1 cellular context compared by ENCODE assay signal in the genomic region with DNA sequence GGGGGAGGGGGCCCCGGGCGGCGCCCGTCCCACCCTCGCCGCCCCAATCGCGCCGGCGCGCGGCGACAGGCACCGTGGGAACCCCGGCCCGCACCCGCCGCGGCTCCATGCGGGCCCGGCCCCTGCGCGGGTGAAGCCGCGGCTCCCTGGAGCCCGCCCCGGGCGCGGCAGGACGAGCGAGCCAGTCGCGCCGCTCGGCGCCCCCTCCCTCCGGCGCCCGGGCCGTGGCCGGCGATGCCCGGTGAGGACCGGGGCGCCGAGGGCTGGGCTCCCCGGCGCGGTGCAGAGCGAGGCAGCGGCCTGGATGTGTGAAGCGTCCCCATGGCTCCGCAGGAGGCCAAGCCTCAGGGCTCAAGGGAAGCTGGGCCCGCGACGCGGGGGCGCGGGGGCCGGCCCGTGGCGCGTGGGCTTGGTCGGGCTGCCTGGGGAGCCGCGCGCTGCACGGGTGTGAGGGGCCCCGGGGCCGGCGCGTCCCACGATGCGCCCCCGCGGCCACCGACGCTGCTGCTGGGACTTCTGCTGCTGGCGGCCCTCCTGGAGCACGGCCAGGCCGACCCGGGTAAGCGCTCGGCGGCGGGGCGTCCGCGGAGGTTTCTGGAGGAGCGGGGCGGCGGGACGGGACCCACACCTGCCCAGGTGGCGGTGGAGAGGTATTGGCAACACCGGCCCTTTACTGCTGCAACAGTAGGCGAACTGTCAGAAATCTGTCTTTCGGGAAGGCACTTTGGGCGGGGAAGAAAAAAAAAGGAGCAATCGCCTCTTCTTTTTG.
TF ChIP-seq lines count a peak whose summit lies in the region.

No MANE protein-coding gene starts in this region.

TF ChIP-seq in GM12878, 131 proteins besides CTCF, POLR2A, EP300 and RAD21 (continued from another document):
- TF ChIP-seq, protein P1, sequence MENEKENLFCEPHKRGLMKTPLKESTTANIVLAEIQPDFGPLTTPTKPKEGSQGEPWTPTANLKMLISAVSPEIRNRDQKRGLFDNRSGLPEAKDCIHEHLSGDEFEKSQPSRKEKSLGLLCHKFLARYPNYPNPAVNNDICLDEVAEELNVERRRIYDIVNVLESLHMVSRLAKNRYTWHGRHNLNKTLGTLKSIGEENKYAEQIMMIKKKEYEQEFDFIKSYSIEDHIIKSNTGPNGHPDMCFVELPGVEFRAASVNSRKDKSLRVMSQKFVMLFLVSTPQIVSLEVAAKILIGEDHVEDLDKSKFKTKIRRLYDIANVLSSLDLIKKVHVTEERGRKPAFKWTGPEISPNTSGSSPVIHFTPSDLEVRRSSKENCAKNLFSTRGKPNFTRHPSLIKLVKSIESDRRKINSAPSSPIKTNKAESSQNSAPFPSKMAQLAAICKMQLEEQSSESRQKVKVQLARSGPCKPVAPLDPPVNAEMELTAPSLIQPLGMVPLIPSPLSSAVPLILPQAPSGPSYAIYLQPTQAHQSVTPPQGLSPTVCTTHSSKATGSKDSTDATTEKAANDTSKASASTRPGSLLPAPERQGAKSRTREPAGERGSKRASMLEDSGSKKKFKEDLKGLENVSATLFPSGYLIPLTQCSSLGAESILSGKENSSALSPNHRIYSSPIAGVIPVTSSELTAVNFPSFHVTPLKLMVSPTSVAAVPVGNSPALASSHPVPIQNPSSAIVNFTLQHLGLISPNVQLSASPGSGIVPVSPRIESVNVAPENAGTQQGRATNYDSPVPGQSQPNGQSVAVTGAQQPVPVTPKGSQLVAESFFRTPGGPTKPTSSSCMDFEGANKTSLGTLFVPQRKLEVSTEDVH (IDR thresholded peaks at IDR 0.05; ENCODE audit: low read depth, partially characterized antibody), result no peak
- TF ChIP-seq NFYA (IDR thresholded peaks at IDR 0.05; ENCODE audit: borderline replicate concordance, low read depth, low read length) (no peak), BHLHE40 (IDR thresholded peaks at IDR 0.05; ENCODE audit: borderline replicate concordance in 1 of 2, low read depth in 2 of 2, low read length in 1 of 2) (peak in 1 of 2 experiments; percentile 54; a peak in 2 of 4 replicates)
- TF ChIP-seq, protein P2, sequence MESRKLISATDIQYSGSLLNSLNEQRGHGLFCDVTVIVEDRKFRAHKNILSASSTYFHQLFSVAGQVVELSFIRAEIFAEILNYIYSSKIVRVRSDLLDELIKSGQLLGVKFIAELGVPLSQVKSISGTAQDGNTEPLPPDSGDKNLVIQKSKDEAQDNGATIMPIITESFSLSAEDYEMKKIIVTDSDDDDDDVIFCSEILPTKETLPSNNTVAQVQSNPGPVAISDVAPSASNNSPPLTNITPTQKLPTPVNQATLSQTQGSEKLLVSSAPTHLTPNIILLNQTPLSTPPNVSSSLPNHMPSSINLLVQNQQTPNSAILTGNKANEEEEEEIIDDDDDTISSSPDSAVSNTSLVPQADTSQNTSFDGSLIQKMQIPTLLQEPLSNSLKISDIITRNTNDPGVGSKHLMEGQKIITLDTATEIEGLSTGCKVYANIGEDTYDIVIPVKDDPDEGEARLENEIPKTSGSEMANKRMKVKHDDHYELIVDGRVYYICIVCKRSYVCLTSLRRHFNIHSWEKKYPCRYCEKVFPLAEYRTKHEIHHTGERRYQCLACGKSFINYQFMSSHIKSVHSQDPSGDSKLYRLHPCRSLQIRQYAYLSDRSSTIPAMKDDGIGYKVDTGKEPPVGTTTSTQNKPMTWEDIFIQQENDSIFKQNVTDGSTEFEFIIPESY (IDR thresholded peaks at IDR 0.05), result no peak
